ENCODE assay signal across 1 cellular context in the genomic region with DNA sequence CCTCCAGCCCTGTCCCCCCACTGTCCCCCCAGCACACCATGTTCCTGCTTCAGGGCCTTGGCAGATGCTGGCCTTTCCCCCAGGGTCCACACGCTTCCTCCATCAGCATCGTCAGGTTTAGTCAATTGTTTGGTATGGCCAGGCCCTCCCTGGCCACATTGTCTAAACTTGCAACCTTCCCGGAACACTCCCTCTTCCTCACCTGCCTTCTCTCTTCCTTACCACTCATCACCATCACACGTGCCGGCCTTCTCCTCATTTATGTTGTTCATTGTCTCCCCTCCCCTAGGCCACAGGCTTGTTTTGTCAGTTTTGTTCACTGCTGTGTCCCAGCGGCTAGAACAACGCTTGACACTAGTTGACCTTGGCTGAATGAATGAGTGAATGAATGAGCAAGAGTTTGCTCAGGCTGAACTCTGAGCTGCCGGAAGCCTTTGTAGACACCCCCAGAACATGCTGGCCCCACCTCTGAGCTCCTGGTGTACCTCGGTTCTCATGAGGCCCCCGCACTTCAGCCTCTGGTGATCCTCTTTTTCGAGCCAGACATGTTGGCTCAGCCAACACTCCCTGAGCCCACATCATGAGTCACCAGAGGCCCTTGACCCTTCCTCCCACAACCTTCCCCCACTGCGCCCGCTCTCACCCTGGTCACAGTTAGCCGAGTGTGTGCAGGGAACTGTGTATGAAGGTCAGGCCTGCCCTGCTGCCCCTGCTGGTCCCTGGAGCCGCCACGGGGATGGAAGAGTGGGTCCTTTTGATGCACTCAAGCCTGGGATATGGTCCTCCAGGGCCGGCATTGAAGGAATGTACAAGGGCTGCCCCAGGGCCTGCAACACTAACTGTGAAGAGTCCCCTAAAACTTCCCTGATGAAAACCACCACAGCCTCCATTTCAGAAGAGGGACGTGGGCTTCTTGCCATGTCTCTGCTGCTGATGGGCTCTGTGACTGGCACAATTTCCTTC.
TF ChIP-seq lines count a peak whose summit lies in the region.

No MANE protein-coding gene starts in this region.

TF ChIP-seq in H1, 55 proteins besides CTCF, POLR2A, EP300 and RAD21:
- TF ChIP-seq CTBP2 (IDR thresholded peaks at IDR 0.05; ENCODE audit: borderline replicate concordance, insufficient read depth, insufficient read length, low read length) (no peak), SAP30 (IDR thresholded peaks at IDR 0.05; ENCODE audit: insufficient read depth, insufficient replicate concordance, low read length) (no peak), TAF7 (optimal IDR thresholded peaks at IDR 0.05; ENCODE audit: borderline replicate concordance, low read depth, low read length) (no peak), EZH2 (IDR thresholded peaks at IDR 0.05; ENCODE audit: low read depth, low read length, severe bottlenecking) (no peak), BRCA1 (IDR thresholded peaks at IDR 0.05; ENCODE audit: low read depth, low read length) (no peak)
